Comparison of ENCODE assay signal across 23 cellular contexts in genomic region chr20:32559216-32559752, GRCh38. TPM values are rescaled to one million over a fixed set of nuclear protein-coding genes. Genes with fewer than 3 reads are reported as not detected.
DNase-seq lines count a peak whose midpoint lies in the region; ATAC-seq, FAIRE-seq and TF ChIP-seq lines count a peak whose summit lies in the region.
"Had no signal": no experiment of that assay in that cellular context is flagged by ENCODE, and none has a peak within 500 bp of the region (broad histone marks: within the 10 kb centered on the region; RNA-seq: fewer than 3 reads in every experiment).

No MANE protein-coding gene starts in this region.

- no peak overlapping the region for H3K4me3 ChIP-seq in BLaER1 treated with 17β-estradiol and CSF1 and Interleukin-3, amounts not matched to agents 10 nM and 100 nM
- no peak overlapping the region for H3K4me3 ChIP-seq in CD4-positive, alpha-beta memory T cell (ENCODE audit: low read length in 2 of 2)
- H3K4me3 ChIP-seq in astrocyte (ENCODE audit: insufficient read depth, low read depth, low read length), result no peak overlapping the region
- H3K4me3 ChIP-seq: dorsolateral prefrontal cortex, heart right ventricle, prostate gland, upper lobe of left lung had no signal

- intact Hi-C loops in CD4-positive, alpha-beta memory T cell (cut with micrococcal nuclease), result no loop called here

- H3K4me2 ChIP-seq in BLaER1 treated with 17β-estradiol and CSF1 and Interleukin-3, amounts not matched to agents 10 nM and 100 nM, result peak overlapping the region; percentile 51 to 86 (median 83); a peak in 20 of 22 replicates
- no peak overlapping the region for H3K4me2 ChIP-seq in astrocyte (ENCODE audit: low read length)

- H3K4me1 ChIP-seq in BLaER1 treated with 17β-estradiol and CSF1 and Interleukin-3, amounts not matched to agents 10 nM and 100 nM, result peaks cover 51 to 81% (median 68%) of the 10 kb centered on the region in 10 experiments
- H3K4me1 ChIP-seq in CD4-positive, alpha-beta memory T cell (ENCODE audit: insufficient read depth, low read length), result peaks cover 50% of the 10 kb centered on the region
- H3K4me1 ChIP-seq in astrocyte (ENCODE audit: insufficient read depth, low read length), result peaks cover 10% of the 10 kb centered on the region
- H3K4me1 ChIP-seq: prostate gland, upper lobe of left lung had no signal

- POLR2A ChIA-PET in CD4-positive, alpha-beta memory T cell (lab: Charles Lee; ENCODE audit: partially characterized antibody), result interaction anchor here (2.2 kb wide), 1 partner anchor 27 kb away, joined by 7 read pairs; no protein-coding TSS in a partner anchor

- no peak for DNase-seq in CD4-positive, alpha-beta memory T cell
- DNase-seq in astrocyte (ENCODE audit: low read depth), result no peak
- DNase-seq in natural killer cell treated with Interleukin-12 subunit alpha and Interleukin-12 subunit beta and Interleukin-15 and Interleukin-18, amount 100 ng/mL, for 72 hours (ENCODE audit: low spot score), result no peak
- no peak for DNase-seq in anterior cingulate cortex (lab: John Stamatoyannopoulos, UW)
- no peak for DNase-seq in SIG-M5 treated with dmso at 0.1 percent for 504 hours (lab: John Stamatoyannopoulos, UW; ENCODE audit: unreplicated experiment)
- no peak for DNase-seq in cerebellar cortex (ENCODE audit: low spot score)
- no peak for DNase-seq in RCC 7860 (ENCODE audit: low spot score)
- DNase-seq: activated CD4-positive, alpha-beta memory T cell treated with anti-CD3 and anti-CD28 coated beads, Interleukin-2, amount 10 ng/mL, durations not matched to agents 7 days and 5 days; activated T-cell treated with anti-CD3 and anti-CD28 coated beads for 4 hours; cerebellar nuclear complex; dorsolateral prefrontal cortex; heart right ventricle; NCI-H1436 treated with DMSO at 0.1 percent for 48 hours; NCI-H510A treated with DMSO at 0.1 percent for 48 hours; PC-3; Right ventricle myocardium superior; SW 1271; upper lobe of left lung had no signal

- CTCF ChIA-PET in CD4-positive, alpha-beta memory T cell (lab: Charles Lee; ENCODE audit: partially characterized antibody), result interaction anchor here (0.6 kb wide), 1 partner anchor 20 kb away, joined by 3 read pairs; no protein-coding TSS in a partner anchor

- H3K27ac ChIP-seq in BLaER1 treated with 17β-estradiol and CSF1 and Interleukin-3, amounts not matched to agents 10 nM and 100 nM, result peak overlapping the region in 6 of 11 experiments; percentile 4 to 52 (median 45); a peak in 11 of 22 replicates
- H3K27ac ChIP-seq in CD4-positive, alpha-beta memory T cell (ENCODE audit: low read depth, low read length), result no peak overlapping the region
- H3K27ac ChIP-seq in astrocyte (ENCODE audit: low read depth, low read length), result no peak overlapping the region
- H3K27ac ChIP-seq: heart right ventricle, neutrophil, prostate gland, upper lobe of left lung had no signal

- peaks cover 37 to 75% (median 63%) of the 10 kb centered on the region in 4 donors for H3K4me1 Mint-ChIP-seq in CD4-positive, alpha-beta memory T cell
- peaks cover 10% of the 10 kb centered on the region for H3K4me1 Mint-ChIP-seq in astrocyte (ENCODE audit: low read depth, unreplicated experiment)
- peaks cover 39 to 63% of the 10 kb centered on the region in 2 donors for H3K4me1 Mint-ChIP-seq in natural killer cell treated with Interleukin-12 subunit alpha and Interleukin-12 subunit beta and Interleukin-15 and Interleukin-18, amount 100 ng/mL, for 72 hours (ENCODE audit: low read depth in 2 of 2)

- FAIRE-seq in astrocyte (lab: Jason Lieb, UNC), result no peak
- FAIRE-seq in RCC 7860 (lab: Jason Lieb, UNC), result no peak
- FAIRE-seq: H1 had no signal

- peaks cover 0 to 86% (median 48%) of the 10 kb centered on the region in 11 experiments; a peak in 18 of 22 replicates for H4K20me1 ChIP-seq in BLaER1 treated with 17β-estradiol and CSF1 and Interleukin-3, amounts not matched to agents 10 nM and 100 nM
- H4K20me1 ChIP-seq in astrocyte (ENCODE audit: insufficient read depth, low read length), result peaks cover 3% of the 10 kb centered on the region

- no peaks in the 10 kb centered on the region for H3K79me2 ChIP-seq in astrocyte (ENCODE audit: insufficient read depth, low read length)

- no peak for ATAC-seq in natural killer cell treated with Interleukin-12 subunit alpha and Interleukin-12 subunit beta and Interleukin-15 and Interleukin-18, amount 100 ng/mL, for 72 hours
- ATAC-seq: left lobe of liver had no signal

- no peaks in the 10 kb centered on the region for H3K9me3 Mint-ChIP-seq in CD4-positive, alpha-beta memory T cell
- H3K9me3 Mint-ChIP-seq in astrocyte (ENCODE audit: unreplicated experiment), result no peaks in the 10 kb centered on the region
- no peaks in the 10 kb centered on the region for H3K9me3 Mint-ChIP-seq in natural killer cell treated with Interleukin-12 subunit alpha and Interleukin-12 subunit beta and Interleukin-15 and Interleukin-18, amount 100 ng/mL, for 72 hours
- H3K9me3 Mint-ChIP-seq: activated CD4-positive, alpha-beta memory T cell treated with anti-CD3 and anti-CD28 coated beads, Interleukin-2, amount 10 ng/mL, durations not matched to agents 7 days and 5 days had no signal

- peak overlapping the region in 7 of 11 experiments; percentile 15 to 54 (median 44); a peak in 10 of 22 replicates for H3K9ac ChIP-seq in BLaER1 treated with 17β-estradiol and CSF1 and Interleukin-3, amounts not matched to agents 10 nM and 100 nM
- no peak overlapping the region for H3K9ac ChIP-seq in astrocyte (ENCODE audit: low read length)

- H3K4me3 Mint-ChIP-seq in CD4-positive, alpha-beta memory T cell, result peak overlapping the region in 2 of 8 donors; percentile 49 to 54
- H3K4me3 Mint-ChIP-seq in astrocyte (ENCODE audit: unreplicated experiment), result no peak overlapping the region
- H3K4me3 Mint-ChIP-seq in natural killer cell treated with Interleukin-12 subunit alpha and Interleukin-12 subunit beta and Interleukin-15 and Interleukin-18, amount 100 ng/mL, for 72 hours, result peak overlapping the region; percentile 25
- H3K4me3 Mint-ChIP-seq: activated CD4-positive, alpha-beta memory T cell treated with anti-CD3 and anti-CD28 coated beads, Interleukin-2, amount 10 ng/mL, durations not matched to agents 7 days and 5 days had no signal

- no peaks in the 10 kb centered on the region for H3K27me3 ChIP-seq in BLaER1 treated with 17β-estradiol and CSF1 and Interleukin-3, amounts not matched to agents 10 nM and 100 nM
- H3K27me3 ChIP-seq in CD4-positive, alpha-beta memory T cell (ENCODE audit: insufficient read depth, low read length), result no peaks in the 10 kb centered on the region
- no peaks in the 10 kb centered on the region for H3K27me3 ChIP-seq in astrocyte (ENCODE audit: insufficient read depth, low read length)
- H3K27me3 ChIP-seq: dorsolateral prefrontal cortex, upper lobe of left lung had no signal

- no peaks in the 10 kb centered on the region for H3K27me3 Mint-ChIP-seq in CD4-positive, alpha-beta memory T cell
- H3K27me3 Mint-ChIP-seq in astrocyte (ENCODE audit: low read depth, unreplicated experiment), result peaks cover 20% of the 10 kb centered on the region
- H3K27me3 Mint-ChIP-seq in natural killer cell treated with Interleukin-12 subunit alpha and Interleukin-12 subunit beta and Interleukin-15 and Interleukin-18, amount 100 ng/mL, for 72 hours, result no peaks in the 10 kb centered on the region
- H3K27me3 Mint-ChIP-seq: activated CD4-positive, alpha-beta memory T cell treated with anti-CD3 and anti-CD28 coated beads, Interleukin-2, amount 10 ng/mL, durations not matched to agents 7 days and 5 days had no signal

- peak overlapping the region; percentile 11 to 79 (median 78) for H3K27ac Mint-ChIP-seq in CD4-positive, alpha-beta memory T cell
- H3K27ac Mint-ChIP-seq in astrocyte (ENCODE audit: unreplicated experiment), result no peak overlapping the region
- peak overlapping the region; percentile 60 to 89 for H3K27ac Mint-ChIP-seq in natural killer cell treated with Interleukin-12 subunit alpha and Interleukin-12 subunit beta and Interleukin-15 and Interleukin-18, amount 100 ng/mL, for 72 hours
- H3K27ac Mint-ChIP-seq: activated CD4-positive, alpha-beta memory T cell treated with anti-CD3 and anti-CD28 coated beads, Interleukin-2, amount 10 ng/mL, durations not matched to agents 7 days and 5 days had no signal

- TF ChIP-seq CTCF in astrocyte (IDR thresholded peaks at IDR 0.05; ENCODE audit: insufficient read depth, low read depth, low read length), result no peak

- no peaks in the 10 kb centered on the region for H3K9me3 ChIP-seq in BLaER1 treated with 17β-estradiol and CSF1 and Interleukin-3, amounts not matched to agents 10 nM and 100 nM (replicated peaks in 1 of 11)
- no peaks in the 10 kb centered on the region for H3K9me3 ChIP-seq in CD4-positive, alpha-beta memory T cell (ENCODE audit: control insufficient read depth in 1 of 2, low read length in 2 of 2)
- no peaks in the 10 kb centered on the region for H3K9me3 ChIP-seq in astrocyte (ENCODE audit: insufficient read depth, low read depth, low read length)
- H3K9me3 ChIP-seq: heart right ventricle, neutrophil, prostate gland, upper lobe of left lung had no signal

- H3K36me3 ChIP-seq in BLaER1 treated with 17β-estradiol and CSF1 and Interleukin-3, amounts not matched to agents 10 nM and 100 nM, result no peaks in the 10 kb centered on the region
- peaks cover 3% of the 10 kb centered on the region for H3K36me3 ChIP-seq in CD4-positive, alpha-beta memory T cell (ENCODE audit: insufficient read depth, low read length)
- no peaks in the 10 kb centered on the region for H3K36me3 ChIP-seq in astrocyte (ENCODE audit: insufficient read depth, low read length)
- H3K36me3 ChIP-seq: heart right ventricle, neutrophil, prostate gland, upper lobe of left lung had no signal

- H3K36me3 Mint-ChIP-seq in CD4-positive, alpha-beta memory T cell, result peaks cover 9 to 24% of the 10 kb centered on the region in 2 donors
- peaks cover 13% of the 10 kb centered on the region for H3K36me3 Mint-ChIP-seq in astrocyte (ENCODE audit: low read depth, unreplicated experiment)
- H3K36me3 Mint-ChIP-seq in natural killer cell treated with Interleukin-12 subunit alpha and Interleukin-12 subunit beta and Interleukin-15 and Interleukin-18, amount 100 ng/mL, for 72 hours, result no peaks in the 10 kb centered on the region

- peak overlapping the region; percentile 42 for H2AFZ ChIP-seq in astrocyte (ENCODE audit: low read depth, low read length)

RNA-seq across cellular contexts. Expression of gene NOL4L, which starts 25.8 kb away (rescaled TPM):
- 10 to 100 TPM; 71.0 to 74.2 TPM for total RNA-seq in CD4-positive, alpha-beta memory T cell
- polyA plus RNA-seq in CD4-positive, alpha-beta memory T cell, result 10 to 100 TPM in 1 of 2 donors, 1 to 10 TPM in 1; 7.0 to 23.9 TPM
- total RNA-seq in astrocyte, result 35.5 and 43.0 TPM in 2 replicates
- 10 to 100 TPM; 20.0 to 20.1 TPM for total RNA-seq in natural killer cell treated with Interleukin-12 subunit alpha and Interleukin-12 subunit beta and Interleukin-15 and Interleukin-18, amount 100 ng/mL, for 72 hours

Comparison
In these comparisons a context has a peak if more than half of its experiments do, and no peak if none do; other contexts are left out.
1. H3K27ac ChIP-seq: peak in BLaER1 treated with 17β-estradiol and CSF1 and Interleukin-3, amounts not matched to agents 10 nM and 100 nM (6 of 11); none in CD4-positive, alpha-beta memory T cell (single experiment) and astrocyte (single experiment).